ENCODE assay signal across 1 cellular context in genomic region chr1:117585086-117585485, GRCh38.
TF ChIP-seq lines count a peak whose summit lies in the region.

No MANE protein-coding gene starts in this region.

TF ChIP-seq in K562, 482 proteins besides CTCF, POLR2A, EP300 and RAD21 (continued from another document):
- TF ChIP-seq E2F6 (IDR thresholded peaks at IDR 0.05; ENCODE audit: borderline replicate concordance in 1 of 2, extremely low read depth in 1 of 2, insufficient read depth in 1 of 2, insufficient read length in 1 of 2, low read depth in 1 of 2, low read length in 1 of 2, poor library complexity in 1 of 2, severe bottlenecking in 1 of 2) = no peak
- no peak for TF ChIP-seq ATF7 (IDR thresholded peaks at IDR 0.05)
